Comparison of ENCODE assay signal across 11 cellular contexts in genomic region chr4:3318561-3319021, GRCh38. TPM values are rescaled to one million over a fixed set of nuclear protein-coding genes. Genes with fewer than 3 reads are reported as not detected.
DNase-seq lines count a peak whose midpoint lies in the region; ATAC-seq and TF ChIP-seq lines count a peak whose summit lies in the region.
"Had no signal": no experiment of that assay in that cellular context is flagged by ENCODE, and none has a peak within 500 bp of the region (broad histone marks: within the 10 kb centered on the region; RNA-seq: fewer than 3 reads in every experiment).

No MANE protein-coding gene starts in this region.

- no peak for ATAC-seq in Right ventricle myocardium superior (ENCODE audit: poor library complexity)
- no peak for ATAC-seq in heart left ventricle
- ATAC-seq in HG02970 (IDR thresholded peaks at IDR 0.05; ENCODE audit: low FRiP score, unreplicated experiment) = no peak

- intact Hi-C loops in Right ventricle myocardium superior (cut with DNase I) (no loop called here), heart left ventricle (cut with DNase I) (no loop called here), spleen (cut with DNase I; ENCODE audit: low total_unique reads) (no loop called here)

- no peaks in the 10 kb centered on the region for H3K9me3 ChIP-seq in heart left ventricle
- H3K9me3 ChIP-seq in WERI-Rb-1 (ENCODE audit: severe bottlenecking) = no peaks in the 10 kb centered on the region
- no peaks in the 10 kb centered on the region for H3K9me3 ChIP-seq in iPS-18a (ENCODE audit: control insufficient read depth, low read depth, low read length)
- no peaks in the 10 kb centered on the region for H3K9me3 ChIP-seq in spleen
- H3K9me3 ChIP-seq: breast epithelium, esophagus squamous epithelium had no signal

- TF ChIP-seq POLR2A in heart left ventricle (IDR thresholded peaks at IDR 0.05) (no peak), spleen (IDR thresholded peaks at IDR 0.05) (no peak)

- TF ChIP-seq CTCF in heart left ventricle (IDR thresholded peaks at IDR 0.05) = peak in 3 of 12 donors; percentile 8 to 23 (median 20)
- TF ChIP-seq CTCF in WERI-Rb-1 (IDR thresholded peaks at IDR 0.05; ENCODE audit: low read depth, low read length) = peak; percentile 55
- no peak for TF ChIP-seq CTCF in spleen (IDR thresholded peaks at IDR 0.05 in 8 of 11, conservative IDR thresholded peaks at IDR 0.05 in 3 of 11)

- no peak overlapping the region for H3K27ac ChIP-seq in heart left ventricle
- no peak overlapping the region for H3K27ac ChIP-seq in WERI-Rb-1
- peak overlapping the region; percentile 55 for H3K27ac ChIP-seq in iPS-18a (ENCODE audit: low read length)
- no peak overlapping the region for H3K27ac ChIP-seq in spleen
- H3K27ac ChIP-seq: breast epithelium, esophagus squamous epithelium had no signal

- DNase-seq in Right ventricle myocardium superior = peak; percentile 40
- no peak for DNase-seq in heart left ventricle
- no peak for DNase-seq in WERI-Rb-1
- DNase-seq in spleen = peak; percentile 42
- DNase-seq in anterior cingulate cortex (lab: John Stamatoyannopoulos, UW) = no peak
- no peak for DNase-seq in HUDEP-2 (lab: John Stamatoyannopoulos, UW; ENCODE audit: unreplicated experiment in 76 of 76)
- DNase-seq: esophagus squamous epithelium; stimulated activated CD4-positive, alpha-beta T cell treated with anti-CD3 and anti-CD28 coated beads, Interleukin-15, amount 100 ng/mL, for 24 hours had no signal

- no peak overlapping the region for H3K4me3 ChIP-seq in heart left ventricle
- no peak overlapping the region for H3K4me3 ChIP-seq in WERI-Rb-1 (ENCODE audit: low read depth, low read length)
- no peak overlapping the region for H3K4me3 ChIP-seq in iPS-18a (ENCODE audit: low read length)
- H3K4me3 ChIP-seq in spleen = no peak overlapping the region
- H3K4me3 ChIP-seq: breast epithelium, esophagus squamous epithelium had no signal

- peaks cover 0 to 36% (median 20%) of the 10 kb centered on the region in 9 donors for H3K36me3 ChIP-seq in heart left ventricle
- H3K36me3 ChIP-seq in WERI-Rb-1 = peaks cover 75% of the 10 kb centered on the region
- H3K36me3 ChIP-seq in iPS-18a (ENCODE audit: control insufficient read depth, low read depth, low read length) = no peaks in the 10 kb centered on the region
- H3K36me3 ChIP-seq in spleen = peaks cover 0 to 23% (median 5%) of the 10 kb centered on the region in 6 donors
- H3K36me3 ChIP-seq: breast epithelium had no signal

- H3K9ac ChIP-seq in iPS-18a (ENCODE audit: low read length) = peak overlapping the region; percentile 21

- peaks cover 0 to 38% (median 21%) of the 10 kb centered on the region in 12 donors for H3K4me1 ChIP-seq in heart left ventricle
- H3K4me1 ChIP-seq in iPS-18a (ENCODE audit: control insufficient read depth, low read depth, low read length) = peaks cover 5% of the 10 kb centered on the region
- H3K4me1 ChIP-seq in spleen = peaks cover 0 to 23% (median 2%) of the 10 kb centered on the region in 6 donors
- H3K4me1 ChIP-seq: breast epithelium had no signal

- WGBS in heart left ventricle, 4 donors = 79 to 84% (median 82%) methylated on average over 9 to 10 of the region's 10 CpGs
- 90 to 94% (median 93%) methylated on average over 10 of the region's 10 CpGs for WGBS in spleen, 5 donors

- H3K27me3 ChIP-seq in heart left ventricle (no peaks in the 10 kb centered on the region), WERI-Rb-1 (ENCODE audit: insufficient read depth, low read depth, severe bottlenecking) (no peaks in the 10 kb centered on the region), iPS-18a (ENCODE audit: control insufficient read depth, insufficient read depth, low read length) (no peaks in the 10 kb centered on the region), spleen (replicated peaks in 1 of 7) (no peaks in the 10 kb centered on the region)
- H3K27me3 ChIP-seq: breast epithelium, esophagus squamous epithelium had no signal

RNA-seq across cellular contexts. Expression of gene RGS12, which starts 25.8 kb away (rescaled TPM):
- total RNA-seq in Right ventricle myocardium superior = 15.8 TPM
- total RNA-seq in heart left ventricle = 10 to 100 TPM in 8 of 9 donors, 1 to 10 TPM in 1; 8.4 to 18.4 (median 14.6) TPM
- polyA plus RNA-seq in heart left ventricle = 10 to 100 TPM; 11.7 to 12.7 TPM
- total RNA-seq in spleen = 10 to 100 TPM; 12.0 to 36.2 (median 18.8) TPM
- polyA plus RNA-seq in spleen = 10 to 100 TPM in 2 of 3 donors, 1 to 10 TPM in 1; 7.5 to 26.5 (median 23.1) TPM

Comparison
In these comparisons a context has a peak if more than half of its experiments do, and no peak if none do; other contexts are left out.
1. DNase-seq: peak in Right ventricle myocardium superior (single experiment) and spleen (single experiment); none in heart left ventricle (0 of 5), WERI-Rb-1 (single experiment), anterior cingulate cortex (0 of 58) and HUDEP-2 (0 of 76).